ENCODE assay signal across 1 cellular context in the genomic region with DNA sequence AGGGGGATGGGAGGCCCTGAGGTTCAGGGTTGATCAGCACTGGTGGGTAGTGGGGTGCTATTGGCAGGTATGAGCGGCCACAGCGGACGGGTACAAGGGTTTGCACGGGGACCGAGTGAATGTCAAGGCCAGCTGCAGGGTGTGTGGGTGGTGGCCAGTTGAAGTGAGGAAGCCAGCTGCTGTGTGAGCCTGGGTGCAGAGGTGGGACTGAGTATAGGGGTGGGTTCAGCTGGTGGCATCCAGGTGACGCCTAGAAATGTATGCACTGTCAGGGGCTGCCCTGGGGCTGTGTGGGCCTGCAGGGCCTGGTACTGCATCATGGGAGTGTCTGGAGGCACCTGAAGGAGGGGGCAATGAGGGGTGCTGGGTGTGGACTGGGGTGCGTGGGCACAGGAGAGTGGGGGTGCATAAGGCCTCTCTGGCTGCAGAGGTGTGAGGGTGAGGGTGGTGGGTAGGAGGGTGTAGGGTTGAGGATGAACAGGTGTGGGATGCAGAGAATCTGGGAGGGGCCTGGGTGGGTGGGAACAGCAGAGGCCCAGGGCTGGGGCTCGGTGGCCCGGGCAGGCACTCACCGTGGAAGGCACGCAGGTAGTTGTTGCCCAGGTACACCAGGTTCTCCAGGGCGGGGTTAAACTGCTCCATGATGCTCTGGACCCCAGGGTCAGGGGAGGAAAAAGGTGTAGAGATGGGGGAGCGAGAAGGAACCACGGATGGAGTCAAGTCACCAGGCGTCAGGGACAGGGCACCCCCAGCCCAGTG.
TF ChIP-seq lines count a peak whose summit lies in the region.

No MANE protein-coding gene starts in this region.

TF ChIP-seq in WTC11, 78 proteins besides CTCF, POLR2A, EP300 and RAD21:
- TF ChIP-seq KAT7 (CRISPR knock-in tag; IDR thresholded peaks at IDR 0.05; ENCODE audit: borderline replicate concordance), result no peak
- no peak for TF ChIP-seq JAZF1 (CRISPR knock-in tag; IDR thresholded peaks at IDR 0.05)
- TF ChIP-seq ZNF416 (CRISPR knock-in tag; IDR thresholded peaks at IDR 0.05), result no peak
- TF ChIP-seq MXD4 (CRISPR knock-in tag; IDR thresholded peaks at IDR 0.05; ENCODE audit: borderline replicate concordance), result no peak
- no peak for TF ChIP-seq SMAD4 (CRISPR knock-in tag; IDR thresholded peaks at IDR 0.05)
- no peak for TF ChIP-seq GTF2I (CRISPR knock-in tag; conservative IDR thresholded peaks at IDR 0.05)
- no peak for TF ChIP-seq NFYB (CRISPR knock-in tag; conservative IDR thresholded peaks at IDR 0.05; ENCODE audit: low read depth)
- no peak for TF ChIP-seq TEAD1 (CRISPR knock-in tag; IDR thresholded peaks at IDR 0.05)
